17 cellular contexts compared by ENCODE assay signal in genomic region chr6:113397229-113397628, GRCh38.
"Had no signal": no experiment of that assay in that cellular context is flagged by ENCODE, and none has a peak within 500 bp of the region (broad histone marks: within the 10 kb centered on the region; RNA-seq: fewer than 3 reads in every experiment).

No MANE protein-coding gene starts in this region.

- H3K4me1 ChIP-seq: gastroesophageal sphincter, upper lobe of right lung had no signal

- ATAC-seq: activated CD4-positive, alpha-beta T cell treated with anti-CD3 and anti-CD28 coated beads for 36 hours; activated CD8-positive, alpha-beta memory T cell treated with anti-CD3 and anti-CD28 coated beads, Interleukin-2, amount 10 ng/mL, durations not matched to agents 7 days and 5 days; gastroesophageal sphincter; heart right ventricle; natural killer cell; upper lobe of right lung had no signal

- H3K27me3 ChIP-seq: gastroesophageal sphincter, heart right ventricle, upper lobe of right lung had no signal

- H3K36me3 Mint-ChIP-seq: activated CD8-positive, alpha-beta memory T cell treated with anti-CD3 and anti-CD28 coated beads, Interleukin-2, amount 10 ng/mL, durations not matched to agents 7 days and 5 days; activated naive CD8-positive, alpha-beta T cell treated with anti-CD3 and anti-CD28 coated beads for 36 hours; natural killer cell had no signal

- H3K9me3 ChIP-seq: gastroesophageal sphincter, heart right ventricle, upper lobe of right lung had no signal

- H3K27ac ChIP-seq: gastroesophageal sphincter, heart right ventricle, upper lobe of right lung, WERI-Rb-1 had no signal

- H3K27ac Mint-ChIP-seq: activated CD4-positive, alpha-beta T cell treated with anti-CD3 and anti-CD28 coated beads for 36 hours; activated CD8-positive, alpha-beta memory T cell treated with anti-CD3 and anti-CD28 coated beads, Interleukin-2, amount 10 ng/mL, durations not matched to agents 7 days and 5 days; activated naive CD8-positive, alpha-beta T cell treated with anti-CD3 and anti-CD28 coated beads for 36 hours; endodermal cell; natural killer cell had no signal

- H3K9me3 Mint-ChIP-seq: activated naive CD8-positive, alpha-beta T cell treated with anti-CD3 and anti-CD28 coated beads for 36 hours; endodermal cell had no signal

- H3K27me3 Mint-ChIP-seq: activated CD4-positive, alpha-beta T cell treated with anti-CD3 and anti-CD28 coated beads for 36 hours; activated CD8-positive, alpha-beta memory T cell treated with anti-CD3 and anti-CD28 coated beads, Interleukin-2, amount 10 ng/mL, durations not matched to agents 7 days and 5 days; activated naive CD8-positive, alpha-beta T cell treated with anti-CD3 and anti-CD28 coated beads for 36 hours had no signal

- H3K4me1 Mint-ChIP-seq: activated CD4-positive, alpha-beta T cell treated with anti-CD3 and anti-CD28 coated beads for 36 hours; activated CD8-positive, alpha-beta memory T cell treated with anti-CD3 and anti-CD28 coated beads, Interleukin-2, amount 10 ng/mL, durations not matched to agents 7 days and 5 days; activated naive CD8-positive, alpha-beta T cell treated with anti-CD3 and anti-CD28 coated beads for 36 hours; natural killer cell had no signal

- H3K4me3 Mint-ChIP-seq: activated CD4-positive, alpha-beta T cell treated with anti-CD3 and anti-CD28 coated beads for 36 hours; activated CD8-positive, alpha-beta memory T cell treated with anti-CD3 and anti-CD28 coated beads, Interleukin-2, amount 10 ng/mL, durations not matched to agents 7 days and 5 days; activated naive CD8-positive, alpha-beta T cell treated with anti-CD3 and anti-CD28 coated beads for 36 hours; endodermal cell; natural killer cell had no signal

- H3K36me3 ChIP-seq: gastroesophageal sphincter, heart right ventricle, upper lobe of right lung, WERI-Rb-1 had no signal

- DNase-seq: activated CD4-positive, alpha-beta T cell treated with anti-CD3 and anti-CD28 coated beads for 36 hours; activated CD4-positive, alpha-beta T cell treated with anti-CD3 and anti-CD28 coated beads, Interleukin-2, amount 50 U/mL, for 48 hours; activated CD8-positive, alpha-beta memory T cell treated with anti-CD3 and anti-CD28 coated beads, Interleukin-2, amount 10 ng/mL, durations not matched to agents 7 days and 5 days; activated naive CD4-positive, alpha-beta T cell; activated naive CD8-positive, alpha-beta T cell treated with anti-CD3 and anti-CD28 coated beads for 36 hours; endodermal cell; heart right ventricle; mesendoderm; natural killer cell; posterior cingulate gyrus; stimulated activated CD8-positive, alpha-beta memory T cell treated with anti-CD3 and anti-CD28 coated beads, Interleukin-4, amount 100 ng/mL, for 48 hours; stimulated activated naive CD4-positive, alpha-beta T cell; SW 1271; T-helper 2 cell; upper lobe of right lung; WERI-Rb-1 had no signal

- H3K4me3 ChIP-seq: gastroesophageal sphincter, heart right ventricle, upper lobe of right lung had no signal
